27 cellular contexts compared by ENCODE assay signal in the genomic region with DNA sequence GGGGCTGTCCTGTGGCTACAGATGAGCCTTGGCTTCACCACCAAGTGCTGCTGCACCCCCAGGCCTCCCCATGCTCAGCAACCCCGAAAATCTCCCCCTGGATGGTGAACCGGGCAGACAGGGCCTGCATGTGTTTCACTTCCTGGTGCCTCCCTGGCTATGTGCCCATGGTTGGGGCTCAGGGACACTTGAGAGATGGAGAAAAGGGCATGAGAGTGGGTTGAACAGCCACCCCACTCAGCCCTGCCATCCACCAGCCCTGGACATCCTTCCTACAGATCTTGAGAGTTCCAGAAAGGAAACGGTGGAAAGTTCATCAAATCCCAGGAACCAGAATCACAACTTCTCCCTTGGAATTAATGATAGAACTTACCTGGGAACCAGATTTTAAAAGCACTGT.
"Had no signal": no experiment of that assay in that cellular context is flagged by ENCODE, and none has a peak within 500 bp of the region (broad histone marks: within the 10 kb centered on the region; RNA-seq: fewer than 3 reads in every experiment).

No MANE protein-coding gene starts in this region.

- H3K4me3 ChIP-seq: adrenal gland, body of pancreas, cardiac muscle cell, colonic mucosa, heart left ventricle had no signal

- DNase-seq: activated CD4-positive, alpha-beta T cell treated with anti-CD3 and anti-CD28 coated beads, Interleukin-2, amount 10 ng/mL, durations not matched to agents 7 days and 5 days; activated CD4-positive, alpha-beta T cell treated with anti-CD3 and anti-CD28 coated beads, Interleukin-2, amount 50 U/mL, for 48 hours; activated CD4-positive, CD25-positive, alpha-beta regulatory T cell; activated CD4-positive, CD25-positive, alpha-beta regulatory T cell treated with anti-CD3 and anti-CD28 coated beads, Interleukin-2, amount 50 U/mL, for 72 hours; activated CD8-positive, alpha-beta memory T cell treated with anti-CD3 and anti-CD28 coated beads for 24 hours; activated effector memory CD4-positive, alpha-beta T cell treated with anti-CD3 and anti-CD28 coated beads, Interleukin-2, amount 50 U/mL, for 16 hours; activated naive CD4-positive, alpha-beta T cell treated with anti-CD3 and anti-CD28 coated beads for 36 hours; activated naive CD8-positive, alpha-beta T cell treated with anti-CD3 and anti-CD28 coated beads for 36 hours; activated naive CD8-positive, alpha-beta T cell treated with anti-CD3 and anti-CD28 coated beads, Interleukin-2, amount 50 U/mL, for 24 hours; activated T-cell treated with anti-CD3 and anti-CD28 coated beads, Interleukin-2, amount 50 U/mL, for 1 hour; activated T-cell treated with anti-CD3 and anti-CD28 coated beads, Interleukin-2, amount 50 U/mL, for 48 hours; adrenal gland; amygdala; aorta; body of pancreas; central memory CD4-positive, alpha-beta T cell; cerebellar nuclear complex; colonic mucosa; effector CD8-positive, alpha-beta T cell; foreskin fibroblast; glutamatergic neuron; T-cell; T1000 had no signal

- H3K36me3 ChIP-seq: adrenal gland, cardiac muscle cell, colonic mucosa, heart left ventricle had no signal

- H3K9me3 ChIP-seq: adrenal gland, body of pancreas, colonic mucosa, heart left ventricle had no signal

- H3K27me3 ChIP-seq: adrenal gland, body of pancreas, cardiac muscle cell, colonic mucosa, heart left ventricle had no signal

- H3K4me1 ChIP-seq: adrenal gland, body of pancreas, colonic mucosa had no signal

- ATAC-seq: activated CD4-positive, alpha-beta T cell treated with anti-CD3 and anti-CD28 coated beads for 36 hours; activated naive CD8-positive, alpha-beta T cell treated with anti-CD3 and anti-CD28 coated beads, Interleukin-2, amount 50 U/mL, for 24 hours; body of pancreas; heart left ventricle; T-cell had no signal

- H3K27ac ChIP-seq: adrenal gland, body of pancreas, cardiac muscle cell, colonic mucosa, epithelial cell of prostate, heart left ventricle had no signal
